Comparison of ENCODE assay signal across 1 cellular context in the genomic region with DNA sequence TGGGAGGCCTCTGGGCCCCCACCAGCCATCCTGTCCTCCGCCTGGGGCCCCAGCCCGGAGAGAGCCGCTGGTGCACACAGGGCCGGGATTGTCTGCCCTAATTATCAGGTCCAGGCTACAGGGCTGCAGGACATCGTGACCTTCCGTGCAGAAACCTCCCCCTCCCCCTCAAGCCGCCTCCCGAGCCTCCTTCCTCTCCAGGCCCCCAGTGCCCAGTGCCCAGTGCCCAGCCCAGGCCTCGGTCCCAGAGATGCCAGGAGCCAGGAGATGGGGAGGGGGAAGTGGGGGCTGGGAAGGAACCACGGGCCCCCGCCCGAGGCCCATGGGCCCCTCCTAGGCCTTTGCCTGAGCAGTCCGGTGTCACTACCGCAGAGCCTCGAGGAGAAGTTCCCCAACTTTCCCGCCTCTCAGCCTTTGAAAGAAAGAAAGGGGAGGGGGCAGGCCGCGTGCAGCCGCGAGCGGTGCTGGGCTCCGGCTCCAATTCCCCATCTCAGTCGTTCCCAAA.
TF ChIP-seq lines count a peak whose summit lies in the region.

No MANE protein-coding gene starts in this region.

TF ChIP-seq in HEK293, 187 proteins besides CTCF, POLR2A, EP300 and RAD21 (continued from another document):
- TF ChIP-seq, protein P1, sequence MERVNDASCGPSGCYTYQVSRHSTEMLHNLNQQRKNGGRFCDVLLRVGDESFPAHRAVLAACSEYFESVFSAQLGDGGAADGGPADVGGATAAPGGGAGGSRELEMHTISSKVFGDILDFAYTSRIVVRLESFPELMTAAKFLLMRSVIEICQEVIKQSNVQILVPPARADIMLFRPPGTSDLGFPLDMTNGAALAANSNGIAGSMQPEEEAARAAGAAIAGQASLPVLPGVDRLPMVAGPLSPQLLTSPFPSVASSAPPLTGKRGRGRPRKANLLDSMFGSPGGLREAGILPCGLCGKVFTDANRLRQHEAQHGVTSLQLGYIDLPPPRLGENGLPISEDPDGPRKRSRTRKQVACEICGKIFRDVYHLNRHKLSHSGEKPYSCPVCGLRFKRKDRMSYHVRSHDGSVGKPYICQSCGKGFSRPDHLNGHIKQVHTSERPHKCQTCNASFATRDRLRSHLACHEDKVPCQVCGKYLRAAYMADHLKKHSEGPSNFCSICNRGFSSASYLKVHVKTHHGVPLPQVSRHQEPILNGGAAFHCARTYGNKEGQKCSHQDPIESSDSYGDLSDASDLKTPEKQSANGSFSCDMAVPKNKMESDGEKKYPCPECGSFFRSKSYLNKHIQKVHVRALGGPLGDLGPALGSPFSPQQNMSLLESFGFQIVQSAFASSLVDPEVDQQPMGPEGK (tag by site-specific recombination; IDR thresholded peaks at IDR 0.05): peak; percentile 99
- no peak for TF ChIP-seq ZNF274 (IDR thresholded peaks at IDR 0.05; ENCODE audit: low read length)
- no peak for TF ChIP-seq ZNF274 (tag by site-specific recombination; IDR thresholded peaks at IDR 0.05; ENCODE audit: borderline replicate concordance)
- TF ChIP-seq ZNF423 (tag by site-specific recombination; IDR thresholded peaks at IDR 0.05): peak; percentile 7; the same call in 1 of the 2 replicates
- TF ChIP-seq, protein P2, sequence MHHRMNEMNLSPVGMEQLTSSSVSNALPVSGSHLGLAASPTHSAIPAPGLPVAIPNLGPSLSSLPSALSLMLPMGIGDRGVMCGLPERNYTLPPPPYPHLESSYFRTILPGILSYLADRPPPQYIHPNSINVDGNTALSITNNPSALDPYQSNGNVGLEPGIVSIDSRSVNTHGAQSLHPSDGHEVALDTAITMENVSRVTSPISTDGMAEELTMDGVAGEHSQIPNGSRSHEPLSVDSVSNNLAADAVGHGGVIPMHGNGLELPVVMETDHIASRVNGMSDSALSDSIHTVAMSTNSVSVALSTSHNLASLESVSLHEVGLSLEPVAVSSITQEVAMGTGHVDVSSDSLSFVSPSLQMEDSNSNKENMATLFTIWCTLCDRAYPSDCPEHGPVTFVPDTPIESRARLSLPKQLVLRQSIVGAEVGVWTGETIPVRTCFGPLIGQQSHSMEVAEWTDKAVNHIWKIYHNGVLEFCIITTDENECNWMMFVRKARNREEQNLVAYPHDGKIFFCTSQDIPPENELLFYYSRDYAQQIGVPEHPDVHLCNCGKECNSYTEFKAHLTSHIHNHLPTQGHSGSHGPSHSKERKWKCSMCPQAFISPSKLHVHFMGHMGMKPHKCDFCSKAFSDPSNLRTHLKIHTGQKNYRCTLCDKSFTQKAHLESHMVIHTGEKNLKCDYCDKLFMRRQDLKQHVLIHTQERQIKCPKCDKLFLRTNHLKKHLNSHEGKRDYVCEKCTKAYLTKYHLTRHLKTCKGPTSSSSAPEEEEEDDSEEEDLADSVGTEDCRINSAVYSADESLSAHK (tag by site-specific recombination; IDR thresholded peaks at IDR 0.05): peak; percentile 6; the same call in 1 of the 2 replicates
- TF ChIP-seq, protein P3, sequence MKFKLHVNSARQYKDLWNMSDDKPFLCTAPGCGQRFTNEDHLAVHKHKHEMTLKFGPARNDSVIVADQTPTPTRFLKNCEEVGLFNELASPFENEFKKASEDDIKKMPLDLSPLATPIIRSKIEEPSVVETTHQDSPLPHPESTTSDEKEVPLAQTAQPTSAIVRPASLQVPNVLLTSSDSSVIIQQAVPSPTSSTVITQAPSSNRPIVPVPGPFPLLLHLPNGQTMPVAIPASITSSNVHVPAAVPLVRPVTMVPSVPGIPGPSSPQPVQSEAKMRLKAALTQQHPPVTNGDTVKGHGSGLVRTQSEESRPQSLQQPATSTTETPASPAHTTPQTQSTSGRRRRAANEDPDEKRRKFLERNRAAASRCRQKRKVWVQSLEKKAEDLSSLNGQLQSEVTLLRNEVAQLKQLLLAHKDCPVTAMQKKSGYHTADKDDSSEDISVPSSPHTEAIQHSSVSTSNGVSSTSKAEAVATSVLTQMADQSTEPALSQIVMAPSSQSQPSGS (tag by site-specific recombination; IDR thresholded peaks at IDR 0.05; ENCODE audit: low read depth): no peak
- 0 out of 2 replicates have a peak, but pooled peaks have one; percentile 60 for TF ChIP-seq ZNF610 (tag by site-specific recombination; IDR thresholded peaks at IDR 0.05; ENCODE audit: borderline replicate concordance)
- TF ChIP-seq, protein P4, sequence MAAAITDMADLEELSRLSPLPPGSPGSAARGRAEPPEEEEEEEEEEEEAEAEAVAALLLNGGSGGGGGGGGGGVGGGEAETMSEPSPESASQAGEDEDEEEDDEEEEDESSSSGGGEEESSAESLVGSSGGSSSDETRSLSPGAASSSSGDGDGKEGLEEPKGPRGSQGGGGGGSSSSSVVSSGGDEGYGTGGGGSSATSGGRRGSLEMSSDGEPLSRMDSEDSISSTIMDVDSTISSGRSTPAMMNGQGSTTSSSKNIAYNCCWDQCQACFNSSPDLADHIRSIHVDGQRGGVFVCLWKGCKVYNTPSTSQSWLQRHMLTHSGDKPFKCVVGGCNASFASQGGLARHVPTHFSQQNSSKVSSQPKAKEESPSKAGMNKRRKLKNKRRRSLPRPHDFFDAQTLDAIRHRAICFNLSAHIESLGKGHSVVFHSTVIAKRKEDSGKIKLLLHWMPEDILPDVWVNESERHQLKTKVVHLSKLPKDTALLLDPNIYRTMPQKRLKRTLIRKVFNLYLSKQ (tag by site-specific recombination; IDR thresholded peaks at IDR 0.05; ENCODE audit: borderline replicate concordance): no peak
TF ChIP-seq in HEK293: peak in this region for 41.
